14 cellular contexts compared by ENCODE assay signal in the genomic region with DNA sequence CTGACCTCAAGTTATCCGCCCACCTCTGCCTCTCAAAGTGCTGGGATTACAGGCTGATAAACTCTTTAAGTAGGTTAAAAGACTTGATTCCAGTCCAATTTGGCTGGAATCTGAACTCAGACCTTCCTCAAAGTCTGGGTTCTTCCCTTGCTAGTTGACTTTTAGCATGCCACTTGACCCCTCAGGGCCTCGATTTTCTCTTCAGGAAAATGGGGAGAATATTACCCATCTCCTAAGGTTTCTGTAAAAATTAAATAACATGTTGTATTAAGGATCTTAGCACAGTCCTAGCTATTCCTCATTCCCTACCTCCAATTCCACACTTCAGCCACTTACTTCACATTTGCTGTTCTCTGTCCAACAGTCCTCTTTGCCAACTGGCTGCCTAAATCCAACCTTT. TPM values are rescaled to one million over a fixed set of nuclear protein-coding genes. Genes with fewer than 3 reads are reported as not detected.
DNase-seq lines count a peak whose midpoint lies in the region; ATAC-seq, FAIRE-seq and TF ChIP-seq lines count a peak whose summit lies in the region.
"Had no signal": no experiment of that assay in that cellular context is flagged by ENCODE, and none has a peak within 500 bp of the region (broad histone marks: within the 10 kb centered on the region; RNA-seq: fewer than 3 reads in every experiment).

No MANE protein-coding gene starts in this region.

- TF ChIP-seq POLR2A in prostate gland (IDR thresholded peaks at IDR 0.05) = no peak

- no peaks in the 10 kb centered on the region for H3F3A ChIP-seq in PC-3 (ENCODE audit: low read length, unreplicated experiment)

- intact Hi-C loops in Calu3 (cut with micrococcal nuclease; ENCODE audit: unreplicated experiment) = no loop called here
- intact Hi-C loops in PC-3 (cut with micrococcal nuclease) = no loop called here
- intact Hi-C loops in prostate gland (cut with DNase I) = no loop called here

- peaks cover 6% of the 10 kb centered on the region for H3K36me3 ChIP-seq in PC-3 (ENCODE audit: low read depth, low read length)
- H3K36me3 ChIP-seq in esophagus (ENCODE audit: control insufficient read depth in 2 of 2, insufficient read depth in 2 of 2, low read length in 1 of 2) = peaks cover 0 to 16% of the 10 kb centered on the region in 2 donors
- peaks cover 17 to 18% of the 10 kb centered on the region in 2 donors for H3K36me3 ChIP-seq in prostate gland
- H3K36me3 ChIP-seq in MG63 = peaks cover 53% of the 10 kb centered on the region

- H3K27ac ChIP-seq in PC-3 (ENCODE audit: low read length) (no peak overlapping the region), esophagus (ENCODE audit: low read depth in 2 of 2, low read length in 1 of 2) (peak overlapping the region; percentile 90 to 96), prostate gland (peak overlapping the region; percentile 88 to 90)
- H3K27ac ChIP-seq: left lung had no signal

- ATAC-seq in PC-3 (no peak), GM18909 (IDR thresholded peaks at IDR 0.05; ENCODE audit: poor library complexity, unreplicated experiment) (no peak)
- ATAC-seq: left lung had no signal

- H3K27me3 ChIP-seq in PC-3 (ENCODE audit: low read length) = no peaks in the 10 kb centered on the region
- no peaks in the 10 kb centered on the region for H3K27me3 ChIP-seq in esophagus (ENCODE audit: control insufficient read depth in 1 of 2, insufficient read depth in 2 of 2, low read length in 2 of 2)
- H3K27me3 ChIP-seq in prostate gland (replicated peaks; ENCODE audit: insufficient read depth) = no peaks in the 10 kb centered on the region
- no peaks in the 10 kb centered on the region for H3K27me3 ChIP-seq in MG63
- H3K27me3 ChIP-seq: left lung had no signal

- no peaks in the 10 kb centered on the region for H3K9me2 ChIP-seq in PC-3 (replicated peaks; ENCODE audit: low read length)

- WGBS in esophagus, 2 donors = 78 to 82% methylated on average over 2 of the region's 2 CpGs
- WGBS in prostate gland = 93% methylated on average over 2 of the region's 2 CpGs

- peak overlapping the region; percentile 98 for H3K27ac Mint-ChIP-seq in Calu3 (ENCODE audit: unreplicated experiment)
- H3K27ac Mint-ChIP-seq: dendritic cell treated with granulocyte-macrophage colony-stimulating factor and Interleukin-4, amounts not matched to agents 40 ng/mL and 50 ng/mL, for 4 days had no signal

- H4K20me1 ChIP-seq in PC-3 (ENCODE audit: low read length) = peaks cover 7% of the 10 kb centered on the region; the same call in 1 of the 2 replicates

- no peaks in the 10 kb centered on the region for H3K27me3 Mint-ChIP-seq in Calu3 (ENCODE audit: unreplicated experiment)
- H3K27me3 Mint-ChIP-seq: dendritic cell treated with granulocyte-macrophage colony-stimulating factor and Interleukin-4, amounts not matched to agents 40 ng/mL and 50 ng/mL, for 4 days had no signal

- peak overlapping the region; percentile 95 for H3K4me3 Mint-ChIP-seq in Calu3 (ENCODE audit: low read depth, unreplicated experiment)
- H3K4me3 Mint-ChIP-seq: dendritic cell treated with granulocyte-macrophage colony-stimulating factor and Interleukin-4, amounts not matched to agents 40 ng/mL and 50 ng/mL, for 4 days had no signal

- no peak overlapping the region for H3K9ac ChIP-seq in PC-3 (ENCODE audit: low read length)

- no peaks in the 10 kb centered on the region for H3K9me3 Mint-ChIP-seq in Calu3 (ENCODE audit: low read depth, unreplicated experiment)
- H3K9me3 Mint-ChIP-seq: dendritic cell treated with granulocyte-macrophage colony-stimulating factor and Interleukin-4, amounts not matched to agents 40 ng/mL and 50 ng/mL, for 4 days had no signal

- POLR2A ChIA-PET in PC-3 (lab: Charles Lee; ENCODE audit: unreplicated experiment) = interaction anchor here (0.6 kb wide), 1 partner anchor 158 kb away, joined by 8 read pairs; no protein-coding TSS in a partner anchor

- CTCF ChIA-PET in Calu3 (lab: Charles Lee) = no interaction called here
- CTCF ChIA-PET in PC-3 (lab: Charles Lee) = no interaction called here

- H3K4me3 ChIP-seq in PC-3 (ENCODE audit: low read length) (no peak overlapping the region; the same call in 1 of the 2 replicates), esophagus (ENCODE audit: low read depth in 1 of 2, low read length in 2 of 2) (peak overlapping the region in 1 of 2 donors; percentile 5), prostate gland (peak overlapping the region; percentile 82 to 83), MG63 (no peak overlapping the region; the same call in 1 of the 2 replicates)

- H3K4me1 ChIP-seq in PC-3 (ENCODE audit: insufficient read depth, low read length) (peaks cover 28% of the 10 kb centered on the region), esophagus (ENCODE audit: control insufficient read depth in 2 of 2, insufficient read depth in 2 of 2, low read length in 1 of 2) (peaks cover 0 to 6% of the 10 kb centered on the region in 2 donors), prostate gland (replicated peaks) (peaks cover 6% of the 10 kb centered on the region)

- no TSS peak for BruUV-seq in Calu3 (replicated peaks; lab: Mats Ljungman, UMichigan)
- no TSS peak for BruUV-seq in PC-3 (replicated peaks; lab: Mats Ljungman, UMichigan)

- TF ChIP-seq CTCF in Calu3 (IDR thresholded peaks at IDR 0.05; ENCODE audit: unreplicated experiment) (no peak), PC-3 (conservative IDR thresholded peaks at IDR 0.05; ENCODE audit: low read depth, low read length) (no peak), prostate gland (IDR thresholded peaks at IDR 0.05) (no peak)

- H3K9me3 ChIP-seq in PC-3 (ENCODE audit: low read length) = no peaks in the 10 kb centered on the region
- no peaks in the 10 kb centered on the region for H3K9me3 ChIP-seq in esophagus (ENCODE audit: control insufficient read depth in 2 of 2, insufficient read depth in 1 of 2, low read depth in 1 of 2, low read length in 1 of 2)
- no peaks in the 10 kb centered on the region for H3K9me3 ChIP-seq in prostate gland
- no peaks in the 10 kb centered on the region for H3K9me3 ChIP-seq in MG63
- H3K9me3 ChIP-seq: left lung had no signal

- no peak overlapping the region for H2AFZ ChIP-seq in PC-3 (ENCODE audit: low read length)

- H3K4me2 ChIP-seq in PC-3 (ENCODE audit: low read length) = peak overlapping the region; percentile 96; the same call in 1 of the 2 replicates

- peaks cover 48% of the 10 kb centered on the region for H3K36me3 Mint-ChIP-seq in Calu3 (ENCODE audit: insufficient read depth, unreplicated experiment)

- no peak for FAIRE-seq in frontal cortex (lab: Jason Lieb, UNC)

- peaks cover 50% of the 10 kb centered on the region for H3K79me2 ChIP-seq in PC-3 (ENCODE audit: low read length)

- DNase-seq in Calu3 (no peak), PC-3 (no peak), prostate gland (ENCODE audit: low spot score) (no peak), NCI-H524 treated with DMSO at 0.1 percent for 48 hours (lab: John Stamatoyannopoulos, UW) (no peak), frontal cortex (ENCODE audit: low spot score in 2 of 2) (no peak), MG63 (no peak)
- DNase-seq: DMS79, left lung, NCI-H187, NCI-H510A treated with DMSO at 0.1 percent for 48 hours, substantia nigra had no signal

- H3K4me1 Mint-ChIP-seq in Calu3 (ENCODE audit: low read depth, unreplicated experiment) = peaks cover 35% of the 10 kb centered on the region

RNA-seq across cellular contexts. Expression of gene GTF3C1, which starts 1.9 kb away (rescaled TPM):
- total RNA-seq in Calu3 (2022) (88.5 and 90.9 TPM in 2 replicates), PC-3 (2014; rRNA removed) (97.5 and 138 TPM in 2 replicates), prostate gland (100 to 1,000 TPM; 164 to 233 TPM), frontal cortex (77.9 TPM)
- polyA plus RNA-seq in esophagus = 100 to 1,000 TPM in 1 of 2 donors, 10 to 100 TPM in 1; 85.4 to 109 TPM
- total RNA-seq in MG63 (2014; rRNA removed; shearing (Covaris generic); ENCODE audit: low replicate concordance) = 62.4 and 88.2 TPM in 2 replicates

RNA-seq across cellular contexts. Expression of gene KATNIP, which starts 2.1 kb away (rescaled TPM):
- total RNA-seq in Calu3 (2022) = 37.8 and 46.9 TPM in 2 replicates
- 19.0 and 30.0 TPM in 2 replicates for total RNA-seq in PC-3 (2014; rRNA removed)
- polyA plus RNA-seq in esophagus = 10 to 100 TPM; 13.8 to 20.2 TPM
- total RNA-seq in prostate gland = 10 to 100 TPM; 31.7 to 40.9 TPM
- total RNA-seq in frontal cortex = 17.9 TPM
- total RNA-seq in MG63 (2014; rRNA removed; shearing (Covaris generic); ENCODE audit: low replicate concordance) = 1.5 and 8.0 TPM in 2 replicates

Comparison
In these comparisons a context has a peak if more than half of its experiments do, and no peak if none do; other contexts are left out.
1. H3K4me3 ChIP-seq: peak in prostate gland (2 of 2); none in PC-3 (single experiment) and MG63 (single experiment).